1 cellular context compared by ENCODE assay signal in genomic region chr2:26244479-26245230, GRCh38.
TF ChIP-seq lines count a peak whose summit lies in the region.

Gene HADHA (minus strand): TSS chr2:26244632. CDS start chr2:26244596, 36 bp downstream.
Gene HADHB (plus strand): TSS chr2:26244939. CDS start chr2:26254255, 9,316 bp downstream.

TF ChIP-seq in HepG2, 621 proteins besides CTCF, POLR2A, EP300 and RAD21 (continued from another document and continues in another):
- TF ChIP-seq LBX2 (CRISPR knock-in tag; IDR thresholded peaks at IDR 0.05; ENCODE audit: borderline replicate concordance) = no peak
- TF ChIP-seq ZNF317 (CRISPR knock-in tag; IDR thresholded peaks at IDR 0.05) = peak; percentile 84; the same call in 1 of the 2 replicates
- TF ChIP-seq ZNF264 (CRISPR knock-in tag; IDR thresholded peaks at IDR 0.05) = no peak
- TF ChIP-seq TGIF2 (CRISPR knock-in tag; IDR thresholded peaks at IDR 0.05) = peak; percentile 94
- TF ChIP-seq POGZ (CRISPR knock-in tag; IDR thresholded peaks at IDR 0.05) = peak; percentile 93
- TF ChIP-seq PLSCR1 (CRISPR knock-in tag; IDR thresholded peaks at IDR 0.05; ENCODE audit: borderline replicate concordance) = no peak
- TF ChIP-seq SPEN (CRISPR knock-in tag; IDR thresholded peaks at IDR 0.05; ENCODE audit: low read depth) = peak; percentile 84
- peak; percentile 91 for TF ChIP-seq ATF7-NPFF (CRISPR knock-in tag; IDR thresholded peaks at IDR 0.05; ENCODE audit: low read depth)
- no peak for TF ChIP-seq AKNA (CRISPR knock-in tag; IDR thresholded peaks at IDR 0.05; ENCODE audit: borderline replicate concordance)
- peak; percentile 95 for TF ChIP-seq HDAC1 (CRISPR knock-in tag; IDR thresholded peaks at IDR 0.05)
- TF ChIP-seq SMAD9 (CRISPR knock-in tag; IDR thresholded peaks at IDR 0.05) = no peak
- no peak for TF ChIP-seq SSRP1 (CRISPR knock-in tag; IDR thresholded peaks at IDR 0.05)
- TF ChIP-seq ZNF296 (CRISPR knock-in tag; conservative IDR thresholded peaks at IDR 0.05) = no peak
- TF ChIP-seq ELF1 (CRISPR knock-in tag; IDR thresholded peaks at IDR 0.05) = peak; percentile 59; the same call in 1 of the 2 replicates
- peak; percentile 64; the same call in 1 of the 2 replicates for TF ChIP-seq ZNF556 (CRISPR knock-in tag; IDR thresholded peaks at IDR 0.05; ENCODE audit: borderline replicate concordance)
- TF ChIP-seq TAF15 (IDR thresholded peaks at IDR 0.05; ENCODE audit: low read depth, low read length, poor library complexity, severe bottlenecking) = peak; percentile 43
- peak; percentile 91 for TF ChIP-seq YY1 (IDR thresholded peaks at IDR 0.05; ENCODE audit: insufficient read depth, insufficient replicate concordance, low read depth, low read length)
- peak; percentile 93 for TF ChIP-seq TP53 (CRISPR knock-in tag; conservative IDR thresholded peaks at IDR 0.05)
- TF ChIP-seq ZNF672 (CRISPR knock-in tag; IDR thresholded peaks at IDR 0.05) = no peak
- peak; percentile 77; the same call in 1 of the 2 replicates for TF ChIP-seq MXD1 (CRISPR knock-in tag; IDR thresholded peaks at IDR 0.05)
- peak; percentile 43; the same call in 1 of the 2 replicates for TF ChIP-seq ZNF274 (CRISPR knock-in tag; IDR thresholded peaks at IDR 0.05)
- peak; percentile 27 for TF ChIP-seq ZNF160 (CRISPR knock-in tag; IDR thresholded peaks at IDR 0.05)
- TF ChIP-seq IRF2 (CRISPR knock-in tag; IDR thresholded peaks at IDR 0.05) = peak; percentile 85
- TF ChIP-seq IKZF4 (CRISPR knock-in tag; IDR thresholded peaks at IDR 0.05; ENCODE audit: borderline replicate concordance, low read depth, not compliant biosample characterization) = no peak
- TF ChIP-seq CBX5 (CRISPR knock-in tag; IDR thresholded peaks at IDR 0.05; ENCODE audit: borderline replicate concordance) = 0 out of 2 replicates have a peak, but pooled peaks have one; percentile 77
- peak; percentile 94 for TF ChIP-seq ERF (CRISPR knock-in tag; IDR thresholded peaks at IDR 0.05)
- TF ChIP-seq HIVEP1 (CRISPR knock-in tag; IDR thresholded peaks at IDR 0.05) = peak; percentile 100
- peak; percentile 90; the same call in 1 of the 2 replicates for TF ChIP-seq MEF2D (CRISPR knock-in tag; IDR thresholded peaks at IDR 0.05)
- peak; percentile 75; the same call in 1 of the 2 replicates for TF ChIP-seq BRCA1 (CRISPR knock-in tag; IDR thresholded peaks at IDR 0.05)
- 0 out of 2 replicates have a peak, but pooled peaks have one; percentile 27 for TF ChIP-seq ZNF761 (CRISPR knock-in tag; conservative IDR thresholded peaks at IDR 0.05)
- peak; percentile 41; the same call in 1 of the 2 replicates for TF ChIP-seq ATF3 (CRISPR knock-in tag; IDR thresholded peaks at IDR 0.05)
- TF ChIP-seq PAF1 (CRISPR knock-in tag; IDR thresholded peaks at IDR 0.05) = no peak
- peak; percentile 87 for TF ChIP-seq UBTF (CRISPR knock-in tag; IDR thresholded peaks at IDR 0.05)
- peak; percentile 85 for TF ChIP-seq GABPB1 (CRISPR knock-in tag; IDR thresholded peaks at IDR 0.05)
- TF ChIP-seq MBNL3 (CRISPR knock-in tag; conservative IDR thresholded peaks at IDR 0.05) = no peak
- no peak for TF ChIP-seq THAP8 (CRISPR knock-in tag; IDR thresholded peaks at IDR 0.05; ENCODE audit: borderline replicate concordance)
- no peak for TF ChIP-seq CC2D1A (CRISPR knock-in tag; IDR thresholded peaks at IDR 0.05)
- no peak for TF ChIP-seq FOXO4 (CRISPR knock-in tag; conservative IDR thresholded peaks at IDR 0.05)
- TF ChIP-seq ATF1 (CRISPR knock-in tag; IDR thresholded peaks at IDR 0.05) = no peak; the same call in 1 of the 2 replicates
- no peak for TF ChIP-seq PAX8 (CRISPR knock-in tag; IDR thresholded peaks at IDR 0.05; ENCODE audit: borderline replicate concordance)
- no peak for TF ChIP-seq ZNF276 (CRISPR knock-in tag; IDR thresholded peaks at IDR 0.05; ENCODE audit: low read depth)
- TF ChIP-seq ZNF12 (CRISPR knock-in tag; IDR thresholded peaks at IDR 0.05) = peak; percentile 7; the same call in 1 of the 2 replicates
- TF ChIP-seq HOXA7 (CRISPR knock-in tag; IDR thresholded peaks at IDR 0.05) = no peak
- peak; percentile 58; the same call in 1 of the 2 replicates for TF ChIP-seq ZFP37 (CRISPR knock-in tag; IDR thresholded peaks at IDR 0.05; ENCODE audit: borderline replicate concordance)
- TF ChIP-seq HOXA5 (CRISPR knock-in tag; IDR thresholded peaks at IDR 0.05) = peak; percentile 49; the same call in 1 of the 2 replicates
- peak in 1 of 2 experiments; percentile 78; a peak in 1 of 4 replicates for TF ChIP-seq REST (IDR thresholded peaks at IDR 0.05; ENCODE audit: borderline replicate concordance in 1 of 2, low read depth in 1 of 2, low read length in 2 of 2)
